In genomic region chr12:109651596-109651995, GRCh38 we compare ENCODE assay signal across 8 cellular contexts.
"Had no signal": no experiment of that assay in that cellular context is flagged by ENCODE, and none has a peak within 500 bp of the region (broad histone marks: within the 10 kb centered on the region; RNA-seq: fewer than 3 reads in every experiment).

No MANE protein-coding gene starts in this region.

- ATAC-seq: GM12878 had no signal

- DNase-seq: GDM1, GF-D8 had no signal

- H3K4me3 ChIP-seq: GM12878 had no signal

- FAIRE-seq: G401.6, GM12878, GM12891, GM12892, GM18507, GM19239 had no signal
